Comparison of ENCODE assay signal across 32 cellular contexts in the genomic region with DNA sequence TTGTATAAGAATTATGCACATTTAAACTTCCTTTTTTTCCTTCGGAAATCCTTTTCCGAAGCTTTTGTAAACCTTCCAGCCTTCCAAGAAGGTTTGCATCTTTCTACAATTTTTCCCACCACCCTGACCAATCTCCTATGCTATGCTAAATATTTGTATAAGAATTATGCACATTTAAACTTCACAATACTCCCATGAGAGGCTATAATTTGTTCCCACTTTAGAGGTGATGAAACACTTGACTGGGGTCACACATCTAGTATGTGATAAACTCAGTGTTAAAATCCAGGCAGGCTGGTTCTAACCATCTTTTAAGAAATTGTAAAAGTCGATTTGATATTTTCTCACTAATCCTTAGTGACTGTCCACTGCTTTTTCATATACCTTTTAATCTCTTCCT.
"Had no signal": no experiment of that assay in that cellular context is flagged by ENCODE, and none has a peak within 500 bp of the region (broad histone marks: within the 10 kb centered on the region; RNA-seq: fewer than 3 reads in every experiment).

No MANE protein-coding gene starts in this region.

- H3K4me1 ChIP-seq: adrenal gland, colonic mucosa, gastrocnemius medialis, left lung had no signal

- H3K4me3 Mint-ChIP-seq: activated B cell treated with CpG ODN at 0.5 μM for 24 hours; activated CD4-positive, alpha-beta T cell treated with anti-CD3 and anti-CD28 coated beads for 36 hours; activated naive CD8-positive, alpha-beta T cell; activated T-cell treated with anti-CD3 and anti-CD28 coated beads, Interleukin-2, amount 50 U/mL, for 4 hours; central memory CD8-positive, alpha-beta T cell; effector memory CD8-positive, alpha-beta T cell; naive thymus-derived CD4-positive, alpha-beta T cell; neural crest cell; stimulated activated naive CD8-positive, alpha-beta T cell treated with anti-CD3 and anti-CD28 coated beads, Interleukin-15, Interleukin-2, amounts not matched to agents 100 ng/mL and 50 ng/mL, for 24 hours had no signal

- H3K9me3 Mint-ChIP-seq: activated B cell treated with CpG ODN at 0.5 μM for 24 hours; activated T-cell treated with anti-CD3 and anti-CD28 coated beads, Interleukin-2, amount 50 U/mL, for 4 hours; activated T-helper 2 cell treated with anti-CD3 and anti-CD28 coated beads, Interferon-gamma antibody, Interleukin-2, Interleukin-4, amounts not matched to agents 10 μg/mL and 5 μg/mL and 100 μg/mL, durations not matched to agents 14 hours and 24 hours and 36 hours; central memory CD8-positive, alpha-beta T cell; effector memory CD8-positive, alpha-beta T cell; naive thymus-derived CD4-positive, alpha-beta T cell; neural crest cell; stimulated activated naive CD8-positive, alpha-beta T cell treated with anti-CD3 and anti-CD28 coated beads, Interleukin-15, Interleukin-2, amounts not matched to agents 100 ng/mL and 50 ng/mL, for 24 hours had no signal

- H3K27me3 ChIP-seq: adrenal gland, colonic mucosa, dorsolateral prefrontal cortex, gastrocnemius medialis, left lung, tibial nerve, uterus had no signal

- H3K27me3 Mint-ChIP-seq: activated B cell treated with CpG ODN at 0.5 μM for 24 hours; activated CD4-positive, alpha-beta T cell treated with anti-CD3 and anti-CD28 coated beads for 36 hours; activated naive CD8-positive, alpha-beta T cell; central memory CD8-positive, alpha-beta T cell; effector memory CD8-positive, alpha-beta T cell; naive thymus-derived CD4-positive, alpha-beta T cell; progenitor cell of endocrine pancreas; stimulated activated naive CD8-positive, alpha-beta T cell treated with anti-CD3 and anti-CD28 coated beads, Interleukin-15, Interleukin-2, amounts not matched to agents 100 ng/mL and 50 ng/mL, for 24 hours had no signal

- H3K4me3 ChIP-seq: adrenal gland, colonic mucosa, dorsolateral prefrontal cortex, gastrocnemius medialis, left lung, lung, tibial nerve, uterus had no signal

- H3K36me3 ChIP-seq: adrenal gland, colonic mucosa, gastrocnemius medialis, left lung, uterus had no signal

- DNase-seq: activated B cell treated with CpG ODN at 0.5 μM for 24 hours; activated CD4-positive, alpha-beta T cell treated with anti-CD3 and anti-CD28 coated beads for 36 hours; activated CD4-positive, alpha-beta T cell treated with anti-CD3 and anti-CD28 coated beads, Interleukin-2, amount 50 U/mL, for 4 hours; activated CD8-positive, alpha-beta memory T cell treated with anti-CD3 and anti-CD28 coated beads for 24 hours; activated CD8-positive, alpha-beta memory T cell treated with anti-CD3 and anti-CD28 coated beads, Interleukin-2, amount 50 U/mL, for 4 hours; activated naive CD4-positive, alpha-beta T cell; activated T-cell treated with anti-CD3 and anti-CD28 coated beads, Interleukin-2, amount 50 U/mL, for 4 hours; adrenal gland; colonic mucosa; dorsolateral prefrontal cortex; effector memory CD8-positive, alpha-beta T cell; gastrocnemius medialis; hippocampal formation; kidney glomerular epithelial cell; left lung; naive thymus-derived CD4-positive, alpha-beta T cell; occipital lobe; retina; stimulated activated CD4-positive, alpha-beta T cell treated with anti-CD3 and anti-CD28 coated beads, Interleukin-12 subunit alpha, Interleukin-12 subunit beta, amount 100 ng/mL, for 4 hours; stimulated activated CD4-positive, alpha-beta T cell treated with anti-CD3 and anti-CD28 coated beads, Interleukin-1b, Interleukin-23, amount 100 ng/mL, for 48 hours; T1000; uterus had no signal

- H3K9me3 ChIP-seq: colonic mucosa, gastrocnemius medialis, left lung, tibial nerve, uterus had no signal

- H3K27ac Mint-ChIP-seq: activated B cell treated with CpG ODN at 0.5 μM for 24 hours; activated CD4-positive, alpha-beta T cell treated with anti-CD3 and anti-CD28 coated beads for 36 hours; activated naive CD8-positive, alpha-beta T cell; activated T-helper 2 cell treated with anti-CD3 and anti-CD28 coated beads, Interferon-gamma antibody, Interleukin-2, Interleukin-4, amounts not matched to agents 10 μg/mL and 5 μg/mL and 100 μg/mL, durations not matched to agents 14 hours and 24 hours and 36 hours; effector memory CD8-positive, alpha-beta T cell; naive thymus-derived CD4-positive, alpha-beta T cell; stimulated activated naive CD8-positive, alpha-beta T cell treated with anti-CD3 and anti-CD28 coated beads, Interleukin-15, Interleukin-2, amounts not matched to agents 100 ng/mL and 50 ng/mL, for 24 hours had no signal

- H3K4me1 Mint-ChIP-seq: activated B cell treated with CpG ODN at 0.5 μM for 24 hours; activated CD4-positive, alpha-beta T cell treated with anti-CD3 and anti-CD28 coated beads for 36 hours; central memory CD8-positive, alpha-beta T cell; naive thymus-derived CD4-positive, alpha-beta T cell; neural crest cell had no signal

- ATAC-seq: activated CD4-positive, alpha-beta T cell treated with anti-CD3 and anti-CD28 coated beads for 36 hours; activated T-cell treated with anti-CD3 and anti-CD28 coated beads, Interleukin-2, amount 50 U/mL, for 4 hours; effector memory CD8-positive, alpha-beta T cell; esophagus mucosa; gastrocnemius medialis; left lung; naive thymus-derived CD4-positive, alpha-beta T cell had no signal

- FAIRE-seq: endothelial cell of umbilical vein had no signal

- H3K27ac ChIP-seq: adrenal gland, colonic mucosa, dorsolateral prefrontal cortex, gastrocnemius medialis, left lung, uterus had no signal
